Comparison of ENCODE assay signal across 9 cellular contexts in the genomic region with DNA sequence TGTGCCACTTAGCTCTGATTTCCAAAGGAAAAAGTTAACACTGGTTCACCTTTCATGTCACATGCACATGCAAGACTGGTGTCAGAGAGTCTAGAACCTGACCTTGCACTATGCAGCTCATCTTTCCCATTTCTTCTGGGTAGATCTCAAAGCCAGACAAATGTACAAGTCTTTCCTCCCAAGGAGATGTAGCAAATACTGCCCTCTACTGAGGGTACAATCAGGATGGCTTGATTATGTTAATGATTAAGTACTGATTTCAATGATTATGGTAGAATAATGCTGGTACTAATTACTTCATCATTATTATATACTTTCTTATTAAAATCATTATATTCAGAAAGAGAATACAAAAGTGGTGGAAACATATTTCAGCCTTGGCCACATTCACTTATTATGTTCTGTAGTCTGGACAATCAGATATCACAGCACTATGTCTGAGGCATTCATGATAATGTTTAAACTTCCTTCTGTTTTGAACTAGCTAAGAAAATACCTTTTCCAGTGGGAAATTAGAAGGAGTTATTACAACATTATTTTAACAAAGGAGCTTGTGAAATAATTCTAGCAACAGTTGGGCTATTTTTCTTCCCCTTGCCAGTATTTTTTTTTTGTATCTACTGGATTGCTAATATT.
DNase-seq lines count a peak whose midpoint lies in the region; ATAC-seq and TF ChIP-seq lines count a peak whose summit lies in the region.
"Had no signal": no experiment of that assay in that cellular context is flagged by ENCODE, and none has a peak within 500 bp of the region (broad histone marks: within the 10 kb centered on the region; RNA-seq: fewer than 3 reads in every experiment).

No MANE protein-coding gene starts in this region.

- intact Hi-C loops in activated CD4-positive, alpha-beta T cell treated with anti-CD3 and anti-CD28 coated beads, Interleukin-2, amount 10 ng/mL, durations not matched to agents 24 days and 14 days (cut with micrococcal nuclease) = loop anchor here (2.0 to 5.0 kb wide), 2 partner anchors 315 to 379 kb away; no protein-coding TSS in a partner anchor
- intact Hi-C loops in transverse colon (cut with DNase I; ENCODE audit: low total_unique reads) = loop anchor here (10.0 kb wide), 1 partner anchor 377 kb away; no protein-coding TSS in a partner anchor

- H3K36me3 Mint-ChIP-seq in activated CD4-positive, alpha-beta T cell treated with anti-CD3 and anti-CD28 coated beads, Interleukin-2, amount 10 ng/mL, durations not matched to agents 24 days and 14 days (ENCODE audit: low read depth) = no peaks in the 10 kb centered on the region
- H3K36me3 Mint-ChIP-seq: activated naive CD8-positive, alpha-beta T cell treated with anti-CD3 and anti-CD28 coated beads, Interleukin-2, amount 10 ng/mL, durations not matched to agents 7 days and 5 days had no signal

- TF ChIP-seq EP300 in transverse colon (IDR thresholded peaks at IDR 0.05; ENCODE audit: low read depth) = no peak

- in situ Hi-C loops in transverse colon (cut with MboI; ENCODE audit: low pct_ligation_motif_present in 1 of 4, low pct_unique_long_range_greater_than_20kb in 1 of 4, low sequenced_read_pairs in 3 of 4) = loop anchor here in 3 of 4 donors (10.0 to 25.0 kb wide), 2 partner anchors 377 to 380 kb away; no protein-coding TSS in a partner anchor

- H3K36me3 ChIP-seq in adipocyte (ENCODE audit: control insufficient read depth, insufficient read depth, low read length, severe bottlenecking) (no peaks in the 10 kb centered on the region), transverse colon (no peaks in the 10 kb centered on the region)

- H3K27me3 ChIP-seq in adipocyte (replicated peaks; ENCODE audit: control insufficient read depth, insufficient read depth, low read length) (no peaks in the 10 kb centered on the region), transverse colon (no peaks in the 10 kb centered on the region)

- H3K4me1 ChIP-seq in adipocyte (ENCODE audit: control insufficient read depth, insufficient read depth, low read length) (peaks cover 21% of the 10 kb centered on the region), transverse colon (no peaks in the 10 kb centered on the region)

- H3K4me3 Mint-ChIP-seq in activated CD4-positive, alpha-beta T cell treated with anti-CD3 and anti-CD28 coated beads, Interleukin-2, amount 10 ng/mL, durations not matched to agents 24 days and 14 days = no peak overlapping the region
- H3K4me3 Mint-ChIP-seq: activated naive CD8-positive, alpha-beta T cell treated with anti-CD3 and anti-CD28 coated beads, Interleukin-2, amount 10 ng/mL, durations not matched to agents 7 days and 5 days had no signal

- H3K27me3 Mint-ChIP-seq in activated CD4-positive, alpha-beta T cell treated with anti-CD3 and anti-CD28 coated beads, Interleukin-2, amount 10 ng/mL, durations not matched to agents 24 days and 14 days = peaks cover 20% of the 10 kb centered on the region

- ATAC-seq in HG02642 (IDR thresholded peaks at IDR 0.05; ENCODE audit: poor library complexity, unreplicated experiment) = no peak

- no peaks in the 10 kb centered on the region for H3K9me3 Mint-ChIP-seq in activated CD4-positive, alpha-beta T cell treated with anti-CD3 and anti-CD28 coated beads, Interleukin-2, amount 10 ng/mL, durations not matched to agents 24 days and 14 days
- H3K9me3 Mint-ChIP-seq: activated naive CD8-positive, alpha-beta T cell treated with anti-CD3 and anti-CD28 coated beads, Interleukin-2, amount 10 ng/mL, durations not matched to agents 7 days and 5 days had no signal

- H3K4me1 Mint-ChIP-seq in activated CD4-positive, alpha-beta T cell treated with anti-CD3 and anti-CD28 coated beads, Interleukin-2, amount 10 ng/mL, durations not matched to agents 24 days and 14 days = no peaks in the 10 kb centered on the region
- H3K4me1 Mint-ChIP-seq: activated naive CD8-positive, alpha-beta T cell treated with anti-CD3 and anti-CD28 coated beads, Interleukin-2, amount 10 ng/mL, durations not matched to agents 7 days and 5 days had no signal

- H3K9me3 ChIP-seq in adipocyte (ENCODE audit: control insufficient read depth, low read length) (no peaks in the 10 kb centered on the region), transverse colon (no peaks in the 10 kb centered on the region)

- no peak for TF ChIP-seq POLR2A in transverse colon (IDR thresholded peaks at IDR 0.05)

- DNase-seq in activated CD4-positive, alpha-beta T cell treated with anti-CD3 and anti-CD28 coated beads, Interleukin-2, amount 10 ng/mL, durations not matched to agents 24 days and 14 days = peak; percentile 58
- DNase-seq in activated CD4-positive, alpha-beta T cell treated with anti-CD3 and anti-CD28 coated beads, Interleukin-2, amount 50 U/mL, for 1 hour = no peak
- peak; percentile 10 for DNase-seq in NCI-H1105 (lab: John Stamatoyannopoulos, UW)
- DNase-seq in adipocyte (ENCODE audit: low read depth) = peak; percentile 70
- DNase-seq in inferior parietal cortex (ENCODE audit: extremely low spot score) = peak; percentile 79
- DNase-seq in transverse colon = no peak
- no peak for DNase-seq in activated naive CD4-positive, alpha-beta T cell (lab: John Stamatoyannopoulos, UW)
- DNase-seq: activated naive CD8-positive, alpha-beta T cell treated with anti-CD3 and anti-CD28 coated beads, Interleukin-2, amount 10 ng/mL, durations not matched to agents 7 days and 5 days had no signal

- H3K9ac ChIP-seq in adipocyte (ENCODE audit: low read length) = no peak overlapping the region

- TF ChIP-seq CTCF in transverse colon (IDR thresholded peaks at IDR 0.05) = peak; percentile 40 to 50 (median 46)

- H3K27ac ChIP-seq in transverse colon = no peak overlapping the region

- H3K4me3 ChIP-seq in adipocyte (ENCODE audit: low read length) (no peak overlapping the region), transverse colon (no peak overlapping the region)

- H3K27ac Mint-ChIP-seq in activated CD4-positive, alpha-beta T cell treated with anti-CD3 and anti-CD28 coated beads, Interleukin-2, amount 10 ng/mL, durations not matched to agents 24 days and 14 days = no peak overlapping the region
- H3K27ac Mint-ChIP-seq: activated naive CD8-positive, alpha-beta T cell treated with anti-CD3 and anti-CD28 coated beads, Interleukin-2, amount 10 ng/mL, durations not matched to agents 7 days and 5 days had no signal

Comparison
In these comparisons a context has a peak if more than half of its experiments do, and no peak if none do; other contexts are left out.
1. DNase-seq: peak in activated CD4-positive, alpha-beta T cell treated with anti-CD3 and anti-CD28 coated beads, Interleukin-2, amount 10 ng/mL, durations not matched to agents 24 days and 14 days (single experiment), NCI-H1105 (single experiment), adipocyte (single experiment) and inferior parietal cortex (single experiment); none in activated CD4-positive, alpha-beta T cell treated with anti-CD3 and anti-CD28 coated beads, Interleukin-2, amount 50 U/mL, for 1 hour (single experiment), transverse colon (single experiment) and activated naive CD4-positive, alpha-beta T cell (0 of 4).